ENCODE assay signal across 15 cellular contexts in the genomic region with DNA sequence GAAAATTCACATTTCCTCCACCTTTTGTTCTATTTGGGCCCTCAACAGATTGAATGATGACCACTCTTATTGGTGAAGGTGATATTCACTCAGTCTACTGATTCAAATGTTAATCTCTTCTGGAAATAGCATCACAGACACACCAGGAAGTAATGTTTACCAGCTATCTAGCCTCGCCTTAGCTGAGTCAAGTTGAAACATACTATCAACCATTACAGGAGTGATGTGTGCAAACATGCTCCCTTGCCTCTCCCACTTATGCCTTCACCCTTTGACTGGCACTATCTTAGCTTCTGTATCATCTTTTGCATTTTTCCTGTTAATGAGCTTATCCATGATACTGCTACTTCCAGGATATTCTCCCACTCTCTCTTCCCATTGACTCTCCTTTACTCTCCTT.
DNase-seq lines count a peak whose midpoint lies in the region; ATAC-seq and TF ChIP-seq lines count a peak whose summit lies in the region.
"Had no signal": no experiment of that assay in that cellular context is flagged by ENCODE, and none has a peak within 500 bp of the region (broad histone marks: within the 10 kb centered on the region; RNA-seq: fewer than 3 reads in every experiment).

No MANE protein-coding gene starts in this region.

- H3K27me3 ChIP-seq in foreskin keratinocyte, result no peaks in the 10 kb centered on the region
- H3K27me3 ChIP-seq in thyroid gland, result no peaks in the 10 kb centered on the region
- H3K27me3 ChIP-seq: gastrocnemius medialis had no signal

- intact Hi-C loops in thyroid gland (cut with DNase I), result no loop called here

- TF ChIP-seq CTCF in foreskin keratinocyte (conservative IDR thresholded peaks at IDR 0.05) (no peak), thyroid gland (IDR thresholded peaks at IDR 0.05) (no peak)

- DNase-seq in foreskin keratinocyte, result peak in 1 of 2 donors; percentile 55
- no peak for DNase-seq in amniotic stem cell (lab: John Stamatoyannopoulos, UW)
- DNase-seq in thyroid gland, result no peak
- no peak for DNase-seq in activated effector memory CD4-positive, alpha-beta T cell treated with Interleukin-2 at 50 U/mL for 16 hours
- DNase-seq: activated CD4-positive, alpha-beta T cell treated with anti-CD3 and anti-CD28 coated beads, Interleukin-2, amount 50 U/mL, for 48 hours; activated naive CD8-positive, alpha-beta T cell treated with anti-CD3 and anti-CD28 coated beads for 36 hours; CD4-positive, alpha-beta memory T cell; gastrocnemius medialis; Karpas-422; NCI-H2171 had no signal

- TF ChIP-seq POLR2A in thyroid gland (IDR thresholded peaks at IDR 0.05), result no peak

- H3K27ac ChIP-seq in foreskin keratinocyte (no peak overlapping the region), thyroid gland (no peak overlapping the region)
- H3K27ac ChIP-seq: coronary artery, gastrocnemius medialis had no signal

- WGBS in thyroid gland, 2 donors, result 87 to 88% methylated on average over 1 of the region's 1 CpG

- H3K4me1 ChIP-seq in foreskin keratinocyte, result no peaks in the 10 kb centered on the region
- H3K4me1 ChIP-seq in thyroid gland, result no peaks in the 10 kb centered on the region
- H3K4me1 ChIP-seq: gastrocnemius medialis had no signal

- H3K4me3 ChIP-seq in thyroid gland (replicated peaks in 1 of 3), result no peak overlapping the region
- H3K4me3 ChIP-seq: coronary artery, gastrocnemius medialis had no signal

- no peaks in the 10 kb centered on the region for H3K36me3 ChIP-seq in thyroid gland
- H3K36me3 ChIP-seq: gastrocnemius medialis had no signal

- ATAC-seq in GM18873 (IDR thresholded peaks at IDR 0.05; ENCODE audit: low FRiP score, unreplicated experiment), result peak; percentile 89
- peak; percentile 71 for ATAC-seq in GM21717 (IDR thresholded peaks at IDR 0.05; ENCODE audit: unreplicated experiment)
- ATAC-seq in HG03108 (IDR thresholded peaks at IDR 0.05; ENCODE audit: unreplicated experiment), result peak; percentile 77
- peak; percentile 83 for ATAC-seq in foreskin keratinocyte
- no peak for ATAC-seq in GM21723 (IDR thresholded peaks at IDR 0.05; ENCODE audit: unreplicated experiment)
- ATAC-seq: gastrocnemius medialis had no signal

- no peaks in the 10 kb centered on the region for H3K9me3 ChIP-seq in thyroid gland
- H3K9me3 ChIP-seq: gastrocnemius medialis had no signal
